20 cellular contexts compared by ENCODE assay signal in genomic region chr1:56045477-56045876, GRCh38.
DNase-seq lines count a peak whose midpoint lies in the region; ATAC-seq, FAIRE-seq and TF ChIP-seq lines count a peak whose summit lies in the region.
"Had no signal": no experiment of that assay in that cellular context is flagged by ENCODE, and none has a peak within 500 bp of the region (broad histone marks: within the 10 kb centered on the region; RNA-seq: fewer than 3 reads in every experiment).

No MANE protein-coding gene starts in this region.

- no peak overlapping the region for H3K4me3 ChIP-seq in GM12878
- H3K4me3 ChIP-seq in left lung: no peak overlapping the region
- H3K4me3 ChIP-seq in testis: no peak overlapping the region
- H3K4me3 ChIP-seq: BLaER1 treated with 17β-estradiol and CSF1 and Interleukin-3, amounts not matched to agents 10 nM and 100 nM had no signal

- no peak overlapping the region for H3K4me3 Mint-ChIP-seq in chondrocyte (ENCODE audit: unreplicated experiment)
- H3K4me3 Mint-ChIP-seq: CD8-positive, alpha-beta memory T cell; T-helper 17 cell had no signal

- peaks cover 8% of the 10 kb centered on the region for H3K4me1 ChIP-seq in GM12878 (ENCODE audit: control insufficient read depth, insufficient read depth, low read length)
- no peaks in the 10 kb centered on the region for H3K4me1 ChIP-seq in left lung
- no peaks in the 10 kb centered on the region for H3K4me1 ChIP-seq in testis
- H3K4me1 ChIP-seq: BLaER1 treated with 17β-estradiol and CSF1 and Interleukin-3, amounts not matched to agents 10 nM and 100 nM had no signal

- peaks cover 11% of the 10 kb centered on the region for H3K9me3 Mint-ChIP-seq in chondrocyte (ENCODE audit: low read depth)

- no peak overlapping the region for H3K27ac Mint-ChIP-seq in chondrocyte (ENCODE audit: unreplicated experiment)
- H3K27ac Mint-ChIP-seq: CD8-positive, alpha-beta memory T cell; T-helper 17 cell had no signal

- H3K27ac ChIP-seq in GM12878 (ENCODE audit: control insufficient read depth, insufficient read depth) (no peak overlapping the region), left lung (no peak overlapping the region), testis (no peak overlapping the region)
- H3K27ac ChIP-seq: BLaER1 treated with 17β-estradiol and CSF1 and Interleukin-3, amounts not matched to agents 10 nM and 100 nM; RWPE1 had no signal

- H3K79me2 ChIP-seq in GM12878 (ENCODE audit: control insufficient read depth, insufficient read depth, low read length): no peaks in the 10 kb centered on the region

- FAIRE-seq in GM12891 (lab: Jason Lieb, UNC): no peak
- no peak for FAIRE-seq in GM12878 (lab: Jason Lieb, UNC)
- FAIRE-seq: A204.1 had no signal

- H3K36me3 Mint-ChIP-seq in chondrocyte (ENCODE audit: low read depth): no peaks in the 10 kb centered on the region
- H3K36me3 Mint-ChIP-seq: CD8-positive, alpha-beta memory T cell had no signal

- RAD21 ChIA-PET in GM12878 (lab: Charles Lee; ENCODE audit: unreplicated experiment): interaction anchor here (0.9 to 2.1 kb wide), 9 partner anchors 9 to 539 kb away, joined by 3 to 7 read pairs (median 4); no protein-coding TSS in a partner anchor

- TF ChIP-seq RAD21 in GM12878 (IDR thresholded peaks at IDR 0.05; ENCODE audit: insufficient read depth, low read depth, low read length): no peak

- peak; percentile 73 for ATAC-seq in GM19463 (IDR thresholded peaks at IDR 0.05; ENCODE audit: unreplicated experiment)
- peak; percentile 47 for ATAC-seq in HG02943 (IDR thresholded peaks at IDR 0.05; ENCODE audit: low read depth, unreplicated experiment)
- ATAC-seq in GM12878: peak; percentile 93
- ATAC-seq in HG03135 (IDR thresholded peaks at IDR 0.05; ENCODE audit: unreplicated experiment): no peak
- no peak for ATAC-seq in left lung
- ATAC-seq: PC-3, T-helper 17 cell had no signal

- WGBS in GM12878 (ENCODE audit: insufficient coverage, insufficient replicate concordance, low lambda C conversion rate, missing lambda C conversion rate): 78% methylated on average over 1 of the region's 1 CpG
- 92 to 100% methylated on average over 1 of the region's 1 CpG for WGBS in testis, 2 donors

- H3K36me3 ChIP-seq in GM12878 (ENCODE audit: control insufficient read depth in 2 of 2, insufficient read depth in 2 of 2, low read length in 1 of 2) (no peaks in the 10 kb centered on the region), left lung (no peaks in the 10 kb centered on the region), testis (ENCODE audit: low read depth, missing control alignments) (no peaks in the 10 kb centered on the region)
- H3K36me3 ChIP-seq: BLaER1 treated with 17β-estradiol and CSF1 and Interleukin-3, amounts not matched to agents 10 nM and 100 nM had no signal

- H3K9ac ChIP-seq in GM12878 (ENCODE audit: control insufficient read depth, insufficient read depth, low read length): no peak overlapping the region
- H3K9ac ChIP-seq: BLaER1 treated with 17β-estradiol and CSF1 and Interleukin-3, amounts not matched to agents 10 nM and 100 nM had no signal

- SMC1A ChIA-PET in GM12878 (lab: Charles Lee; ENCODE audit: uncharacterized antibody, unreplicated experiment): interaction anchor here (0.7 to 2.8 kb wide), 12 partner anchors 8 to 286 kb away, joined by 3 to 15 read pairs (median 6); no protein-coding TSS in a partner anchor

- POLR2A ChIA-PET in GM12878 (lab: Charles Lee): interaction anchor here (1.1 kb wide), 1 partner anchor 26 kb away, joined by 3 read pairs; no protein-coding TSS in a partner anchor

- DNase-seq in GM12891 (ENCODE audit: insufficient read length, low spot score) (no peak), GM12878 (ENCODE audit: low read depth, low spot score) (no peak), left lung (no peak), chondrocyte (ENCODE audit: low spot score) (no peak), testis (no peak)
- DNase-seq: CD8-positive, alpha-beta memory T cell; GOT3; NCI-H1436; NCI-H2029; NCI-H2171; NCI-H446 treated with DMSO at 0.1 percent for 48 hours; NCI-H748 treated with DMSO at 0.1 percent for 48 hours; PC-3; T-helper 17 cell had no signal

- in situ Hi-C loops in GM12878 (cut with MboI): no loop called here

- intact Hi-C loops in GM12878 (cut with micrococcal nuclease; ENCODE audit: unreplicated experiment): loop anchor here (2.0 to 5.0 kb wide), 3 partner anchors 89 to 532 kb away; partner anchors contain the start of gene PLPP3
- intact Hi-C loops in left lung (cut with DNase I): no loop called here
- intact Hi-C loops in testis (cut with DNase I; ENCODE audit: low total_unique reads): no loop called here

- CTCF ChIA-PET in GM12878 (lab: Yijun Ruan, JAX): interaction anchor here (0.9 to 1.8 kb wide), 6 partner anchors 12 to 539 kb away, joined by 3 to 4 read pairs (median 4); no protein-coding TSS in a partner anchor

- H4K20me1 ChIP-seq in GM12878 (ENCODE audit: control insufficient read depth, insufficient read depth): no peaks in the 10 kb centered on the region
- H4K20me1 ChIP-seq: BLaER1 treated with 17β-estradiol and CSF1 and Interleukin-3, amounts not matched to agents 10 nM and 100 nM had no signal

- H3K9me3 ChIP-seq in GM12878 (replicated peaks; ENCODE audit: control insufficient read depth, insufficient read depth, low read length): no peaks in the 10 kb centered on the region; the same call in 2 of the 3 replicates
- no peaks in the 10 kb centered on the region for H3K9me3 ChIP-seq in left lung
- H3K9me3 ChIP-seq in testis: no peaks in the 10 kb centered on the region

- peaks cover 5% of the 10 kb centered on the region for H3K27me3 Mint-ChIP-seq in chondrocyte (ENCODE audit: low read depth)

- no peak overlapping the region for H2AFZ ChIP-seq in GM12878 (ENCODE audit: control insufficient read depth, low read depth, low read length)

- TF ChIP-seq CTCF in GM12878 (IDR thresholded peaks at IDR 0.05 in 2 of 3, conservative IDR thresholded peaks at IDR 0.05 in 1 of 3; ENCODE audit: control insufficient read depth in 2 of 3, extremely low read depth in 1 of 3, insufficient read depth in 1 of 3, low read depth in 3 of 3, low read length in 3 of 3): no peak
- no peak for TF ChIP-seq CTCF in left lung (IDR thresholded peaks at IDR 0.05)
- TF ChIP-seq CTCF in chondrocyte (IDR thresholded peaks at IDR 0.05): no peak
- no peak for TF ChIP-seq CTCF in testis (IDR thresholded peaks at IDR 0.05)

- no TSS peak for BruUV-seq in GM12878 (replicated peaks; lab: Mats Ljungman, UMichigan)

- TF ChIP-seq POLR2A in GM12891 (IDR thresholded peaks at IDR 0.05; ENCODE audit: low read depth, low read length) (no peak), GM12878 (IDR thresholded peaks at IDR 0.05; ENCODE audit: low read depth, low read length) (no peak), testis (IDR thresholded peaks at IDR 0.05) (no peak)

- 0 out of 2 replicates have a peak overlapping the region, but pooled peaks have one; percentile 7 for H3K4me2 ChIP-seq in GM12878 (ENCODE audit: control insufficient read depth, insufficient read depth)
- H3K4me2 ChIP-seq: BLaER1 treated with 17β-estradiol and CSF1 and Interleukin-3, amounts not matched to agents 10 nM and 100 nM had no signal

- H3K4me1 Mint-ChIP-seq in chondrocyte (ENCODE audit: low read depth): no peaks in the 10 kb centered on the region
- H3K4me1 Mint-ChIP-seq: CD8-positive, alpha-beta memory T cell; T-helper 17 cell had no signal

- no peaks in the 10 kb centered on the region for H3K27me3 ChIP-seq in GM12878 (replicated peaks in 1 of 2; ENCODE audit: control insufficient read depth in 2 of 2, insufficient read depth in 2 of 2, low read length in 1 of 2)
- H3K27me3 ChIP-seq in left lung: no peaks in the 10 kb centered on the region
- no peaks in the 10 kb centered on the region for H3K27me3 ChIP-seq in testis
- H3K27me3 ChIP-seq: BLaER1 treated with 17β-estradiol and CSF1 and Interleukin-3, amounts not matched to agents 10 nM and 100 nM had no signal

- TF ChIP-seq EP300 in GM12878 (IDR thresholded peaks at IDR 0.05; ENCODE audit: borderline replicate concordance in 1 of 2, control insufficient read depth in 1 of 2, low read depth in 2 of 2, low read length in 2 of 2): no peak

TF ChIP-seq in GM12891, 5 proteins besides CTCF, POLR2A, EP300 and RAD21:
- no peak for TF ChIP-seq SPI1 (IDR thresholded peaks at IDR 0.05; ENCODE audit: low read depth, low read length)
- peak; percentile 44 for TF ChIP-seq PAX5 (IDR thresholded peaks at IDR 0.05; ENCODE audit: insufficient read depth, low read length, severe bottlenecking)

TF ChIP-seq in GM12878, 131 proteins besides CTCF, POLR2A, EP300 and RAD21 (continues in another document):
- peak; percentile 21; the same call in 1 of the 2 replicates for TF ChIP-seq ATF7 (IDR thresholded peaks at IDR 0.05; ENCODE audit: low read depth)
- TF ChIP-seq RBBP5 (conservative IDR thresholded peaks at IDR 0.05): no peak
- TF ChIP-seq NBN (IDR thresholded peaks at IDR 0.05): 0 out of 2 replicates have a peak, but pooled peaks have one; percentile 16
- no peak for TF ChIP-seq YY1 (IDR thresholded peaks at IDR 0.05; ENCODE audit: low read depth, low read length)
- TF ChIP-seq NR2F1 (conservative IDR thresholded peaks at IDR 0.05): peak; percentile 95
- no peak for TF ChIP-seq ATF3 (IDR thresholded peaks at IDR 0.05; ENCODE audit: borderline replicate concordance, extremely low read depth, low read depth, low read length)
- TF ChIP-seq SREBF2 (IDR thresholded peaks at IDR 0.05; ENCODE audit: low read length): no peak
- TF ChIP-seq NFIC (IDR thresholded peaks at IDR 0.05; ENCODE audit: low read depth, low read length): no peak
- no peak for TF ChIP-seq ESRRA (IDR thresholded peaks at IDR 0.05; ENCODE audit: low read length)
- TF ChIP-seq CBX3 (IDR thresholded peaks at IDR 0.05; ENCODE audit: borderline replicate concordance, low read depth): no peak
- peak; percentile 72; the same call in 1 of the 2 replicates for TF ChIP-seq DPF2 (IDR thresholded peaks at IDR 0.05)
- peak; percentile 32; the same call in 1 of the 2 replicates for TF ChIP-seq JUNB (IDR thresholded peaks at IDR 0.05)
- TF ChIP-seq MAX (IDR thresholded peaks at IDR 0.05; ENCODE audit: low read depth, low read length): no peak

Comparison
In these comparisons a context has a peak if more than half of its experiments do, and no peak if none do; other contexts are left out.
1. ATAC-seq: peak in GM19463 (single experiment), HG02943 (single experiment) and GM12878 (single experiment); none in HG03135 (single experiment) and left lung (single experiment).